ENCODE assay signal across 1 cellular context in the genomic region with DNA sequence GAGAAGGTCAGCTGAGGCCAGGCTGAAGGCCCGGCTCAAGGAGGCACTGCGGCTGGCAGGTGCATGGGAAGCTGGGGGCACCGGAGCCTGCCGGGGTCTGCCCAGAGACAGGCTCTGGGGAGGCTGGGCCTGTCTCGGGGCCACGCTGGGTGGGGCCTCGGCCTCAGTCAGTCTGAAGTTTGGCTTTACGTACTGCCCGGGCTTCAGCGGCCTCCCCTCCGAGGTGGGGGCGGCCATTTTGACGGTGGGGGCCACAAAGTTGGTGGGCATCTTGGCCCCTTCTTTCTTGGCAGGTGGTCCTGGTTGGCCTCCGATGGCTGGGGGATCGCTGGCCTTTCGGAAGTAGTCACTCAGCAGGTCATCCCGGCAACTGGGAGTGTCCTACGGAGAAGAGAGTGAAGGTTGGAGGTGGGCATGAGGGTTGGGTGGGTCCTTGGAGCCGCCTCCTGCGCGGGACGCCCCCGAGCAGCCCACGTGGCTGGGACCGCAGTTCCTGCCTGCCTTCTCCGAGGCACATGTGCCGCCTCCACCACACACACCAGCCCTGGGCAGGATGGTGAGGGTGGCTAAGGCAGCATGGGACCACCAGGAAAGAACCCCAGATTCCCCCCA.
TF ChIP-seq lines count a peak whose summit lies in the region.

No MANE protein-coding gene starts in this region.

TF ChIP-seq in H1, 55 proteins besides CTCF, POLR2A, EP300 and RAD21:
- TF ChIP-seq, protein P1, sequence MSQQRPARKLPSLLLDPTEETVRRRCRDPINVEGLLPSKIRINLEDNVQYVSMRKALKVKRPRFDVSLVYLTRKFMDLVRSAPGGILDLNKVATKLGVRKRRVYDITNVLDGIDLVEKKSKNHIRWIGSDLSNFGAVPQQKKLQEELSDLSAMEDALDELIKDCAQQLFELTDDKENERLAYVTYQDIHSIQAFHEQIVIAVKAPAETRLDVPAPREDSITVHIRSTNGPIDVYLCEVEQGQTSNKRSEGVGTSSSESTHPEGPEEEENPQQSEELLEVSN (IDR thresholded peaks at IDR 0.05): no peak
- TF ChIP-seq CREB1 (IDR thresholded peaks at IDR 0.05) (no peak), RNF2 (IDR thresholded peaks at IDR 0.05; ENCODE audit: borderline replicate concordance, low read depth, low read length, missing control alignments, poor library complexity, severe bottlenecking) (no peak), KDM1A (IDR thresholded peaks at IDR 0.05; ENCODE audit: borderline replicate concordance, low read length) (no peak), SP4 (IDR thresholded peaks at IDR 0.05; ENCODE audit: low read length) (no peak), TEAD4 (IDR thresholded peaks at IDR 0.05; ENCODE audit: low read depth, low read length) (no peak), SUZ12 (IDR thresholded peaks at IDR 0.05; ENCODE audit: low read length) (no peak), MAFK (IDR thresholded peaks at IDR 0.05; ENCODE audit: low read depth, low read length) (no peak), SIRT6 (IDR thresholded peaks at IDR 0.05; ENCODE audit: low read length) (no peak), CBX5 (IDR thresholded peaks at IDR 0.05; ENCODE audit: low read depth, low read length) (no peak), RFX5 (IDR thresholded peaks at IDR 0.05; ENCODE audit: borderline replicate concordance, low read depth, low read length) (no peak), ZNF274 (IDR thresholded peaks at IDR 0.05; ENCODE audit: borderline replicate concordance, extremely low read depth, low read length) (no peak), POU5F1 (IDR thresholded peaks at IDR 0.05; ENCODE audit: low read depth, low read length) (no peak), SIN3A (conservative IDR thresholded peaks at IDR 0.05 in 1 of 2, IDR thresholded peaks at IDR 0.05 in 1 of 2; ENCODE audit: low read depth in 1 of 2, low read length in 2 of 2) (no peak), BRCA1 (IDR thresholded peaks at IDR 0.05; ENCODE audit: low read depth, low read length) (no peak), RBBP5 (IDR thresholded peaks at IDR 0.05; ENCODE audit: borderline replicate concordance, low read depth, low read length) (no peak), TBP (IDR thresholded peaks at IDR 0.05; ENCODE audit: low read depth, low read length) (no peak), CBX8 (IDR thresholded peaks at IDR 0.05; ENCODE audit: borderline replicate concordance, low read depth, low read length) (no peak), GABPA (IDR thresholded peaks at IDR 0.05; ENCODE audit: borderline replicate concordance, insufficient read depth, low read length) (no peak)
- TF ChIP-seq, protein P2, sequence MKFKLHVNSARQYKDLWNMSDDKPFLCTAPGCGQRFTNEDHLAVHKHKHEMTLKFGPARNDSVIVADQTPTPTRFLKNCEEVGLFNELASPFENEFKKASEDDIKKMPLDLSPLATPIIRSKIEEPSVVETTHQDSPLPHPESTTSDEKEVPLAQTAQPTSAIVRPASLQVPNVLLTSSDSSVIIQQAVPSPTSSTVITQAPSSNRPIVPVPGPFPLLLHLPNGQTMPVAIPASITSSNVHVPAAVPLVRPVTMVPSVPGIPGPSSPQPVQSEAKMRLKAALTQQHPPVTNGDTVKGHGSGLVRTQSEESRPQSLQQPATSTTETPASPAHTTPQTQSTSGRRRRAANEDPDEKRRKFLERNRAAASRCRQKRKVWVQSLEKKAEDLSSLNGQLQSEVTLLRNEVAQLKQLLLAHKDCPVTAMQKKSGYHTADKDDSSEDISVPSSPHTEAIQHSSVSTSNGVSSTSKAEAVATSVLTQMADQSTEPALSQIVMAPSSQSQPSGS (IDR thresholded peaks at IDR 0.05; ENCODE audit: low read length): no peak
